1 cellular context compared by ENCODE assay signal in genomic region chr7:129218514-129219036, GRCh38.
TF ChIP-seq lines count a peak whose summit lies in the region.

No MANE protein-coding gene starts in this region.

TF ChIP-seq in SK-N-SH treated with all-trans-retinoic acid at 6 μM for 48 hours, 23 proteins besides CTCF, POLR2A, EP300 and RAD21 (continued from another document):
- no peak for TF ChIP-seq POU6F1 (CRISPR knock-in tag; IDR thresholded peaks at IDR 0.05; ENCODE audit: borderline replicate concordance, low read depth)
- TF ChIP-seq ZC3H10 (CRISPR knock-in tag; IDR thresholded peaks at IDR 0.05), result no peak
TF ChIP-seq in SK-N-SH treated with all-trans-retinoic acid at 6 μM for 48 hours: peak in this region for 0.
